8 cellular contexts compared by ENCODE assay signal in genomic region chr4:173231916-173232315, GRCh38.
DNase-seq lines count a peak whose midpoint lies in the region; ATAC-seq and TF ChIP-seq lines count a peak whose summit lies in the region.

No MANE protein-coding gene starts in this region.

- DNase-seq in AG20443 (ENCODE audit: low spot score) (peak; percentile 34), NOMO-1 treated with DMSO at 0.1 percent for 48 hours (lab: John Stamatoyannopoulos, UW; ENCODE audit: unreplicated experiment) (peak; percentile 39), fibroblast of mammary gland (ENCODE audit: low read depth) (peak; percentile 22), RPMI8226 (no peak), 8988T (no peak), NCI-H2196 (lab: John Stamatoyannopoulos, UW; ENCODE audit: unreplicated experiment) (no peak), NCI-H774 (lab: John Stamatoyannopoulos, UW) (no peak)

- peak; percentile 18 for TF ChIP-seq CTCF in fibroblast of mammary gland (conservative IDR thresholded peaks at IDR 0.05; ENCODE audit: control insufficient read depth, insufficient read depth, low read depth, low read length)

- peak; percentile 52 for ATAC-seq in GM19467 (IDR thresholded peaks at IDR 0.05; ENCODE audit: unreplicated experiment)

- H3K4me3 ChIP-seq in fibroblast of mammary gland (ENCODE audit: control insufficient read depth, low read depth, low read length), result no peak overlapping the region

Comparison
In these comparisons a context has a peak if more than half of its experiments do, and no peak if none do; other contexts are left out.
1. DNase-seq: peak in AG20443 (single experiment), NOMO-1 treated with DMSO at 0.1 percent for 48 hours (single experiment) and fibroblast of mammary gland (single experiment); none in RPMI8226 (single experiment), 8988T (single experiment), NCI-H2196 (single experiment) and NCI-H774 (single experiment).